Comparison of ENCODE assay signal across 1 cellular context in the genomic region with DNA sequence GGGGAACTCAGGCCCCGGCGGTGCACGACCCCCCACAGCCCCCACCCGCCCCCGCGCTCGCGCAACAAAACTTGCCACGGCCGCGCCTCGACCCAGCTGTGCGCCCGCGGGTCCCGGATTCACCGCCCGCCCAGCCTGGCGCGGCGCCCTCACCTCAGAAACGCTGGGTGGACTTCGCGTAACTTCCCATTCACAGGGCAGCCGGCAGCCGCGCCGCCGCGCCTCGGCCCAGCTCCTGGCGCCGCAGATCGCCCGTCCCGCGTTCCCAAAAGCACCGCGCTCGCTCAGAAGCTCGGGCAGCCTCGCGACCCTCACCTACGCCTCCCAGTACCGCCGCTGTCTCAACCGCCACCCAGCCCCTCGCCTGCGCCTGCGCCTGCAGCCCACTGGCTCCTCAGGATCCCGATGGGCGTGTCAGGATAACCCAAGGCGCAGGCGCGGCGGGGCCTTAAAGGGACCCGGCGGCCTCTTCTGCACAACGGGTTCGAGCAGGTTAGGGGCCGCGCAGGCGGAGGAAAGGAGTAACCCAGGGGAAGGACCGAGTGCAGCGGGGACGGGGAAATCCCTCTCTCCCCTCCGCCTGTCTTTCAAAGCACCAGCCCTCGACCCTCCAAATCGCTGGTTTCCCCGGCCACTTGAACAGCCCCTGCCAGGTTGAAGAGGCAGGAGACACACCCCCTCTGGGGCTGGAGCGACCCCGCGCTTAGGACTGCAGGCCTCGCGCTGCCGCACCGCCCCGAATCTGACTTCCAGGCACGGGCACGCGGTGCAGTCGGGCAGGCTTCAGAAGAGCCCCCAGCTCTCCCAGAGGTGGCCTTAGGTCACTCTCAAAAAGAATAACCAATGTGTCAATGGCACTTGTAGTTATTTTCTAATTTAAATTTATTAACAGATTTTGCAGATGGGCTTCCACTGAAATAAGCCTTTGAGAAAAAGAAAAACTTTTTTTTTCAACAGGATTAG.
TF ChIP-seq lines count a peak whose summit lies in the region.

Gene NBPF1 (minus strand): TSS at position 380 of the 963 bp plus-strand sequence.

TF ChIP-seq in K562, 482 proteins besides CTCF, POLR2A, EP300 and RAD21 (continued from another document and continues in another):
- TF ChIP-seq, protein P1, sequence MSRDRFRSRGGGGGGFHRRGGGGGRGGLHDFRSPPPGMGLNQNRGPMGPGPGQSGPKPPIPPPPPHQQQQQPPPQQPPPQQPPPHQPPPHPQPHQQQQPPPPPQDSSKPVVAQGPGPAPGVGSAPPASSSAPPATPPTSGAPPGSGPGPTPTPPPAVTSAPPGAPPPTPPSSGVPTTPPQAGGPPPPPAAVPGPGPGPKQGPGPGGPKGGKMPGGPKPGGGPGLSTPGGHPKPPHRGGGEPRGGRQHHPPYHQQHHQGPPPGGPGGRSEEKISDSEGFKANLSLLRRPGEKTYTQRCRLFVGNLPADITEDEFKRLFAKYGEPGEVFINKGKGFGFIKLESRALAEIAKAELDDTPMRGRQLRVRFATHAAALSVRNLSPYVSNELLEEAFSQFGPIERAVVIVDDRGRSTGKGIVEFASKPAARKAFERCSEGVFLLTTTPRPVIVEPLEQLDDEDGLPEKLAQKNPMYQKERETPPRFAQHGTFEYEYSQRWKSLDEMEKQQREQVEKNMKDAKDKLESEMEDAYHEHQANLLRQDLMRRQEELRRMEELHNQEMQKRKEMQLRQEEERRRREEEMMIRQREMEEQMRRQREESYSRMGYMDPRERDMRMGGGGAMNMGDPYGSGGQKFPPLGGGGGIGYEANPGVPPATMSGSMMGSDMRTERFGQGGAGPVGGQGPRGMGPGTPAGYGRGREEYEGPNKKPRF (IDR thresholded peaks at IDR 0.05; ENCODE audit: low read depth, low read length), result no peak
- TF ChIP-seq, protein P2, sequence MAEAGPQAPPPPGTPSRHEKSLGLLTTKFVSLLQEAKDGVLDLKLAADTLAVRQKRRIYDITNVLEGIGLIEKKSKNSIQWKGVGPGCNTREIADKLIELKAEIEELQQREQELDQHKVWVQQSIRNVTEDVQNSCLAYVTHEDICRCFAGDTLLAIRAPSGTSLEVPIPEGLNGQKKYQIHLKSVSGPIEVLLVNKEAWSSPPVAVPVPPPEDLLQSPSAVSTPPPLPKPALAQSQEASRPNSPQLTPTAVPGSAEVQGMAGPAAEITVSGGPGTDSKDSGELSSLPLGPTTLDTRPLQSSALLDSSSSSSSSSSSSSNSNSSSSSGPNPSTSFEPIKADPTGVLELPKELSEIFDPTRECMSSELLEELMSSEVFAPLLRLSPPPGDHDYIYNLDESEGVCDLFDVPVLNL (CRISPR knock-in tag; IDR thresholded peaks at IDR 0.05; ENCODE audit: low read depth), result no peak; the same call in none of the 2 replicates
- TF ChIP-seq, protein P3, sequence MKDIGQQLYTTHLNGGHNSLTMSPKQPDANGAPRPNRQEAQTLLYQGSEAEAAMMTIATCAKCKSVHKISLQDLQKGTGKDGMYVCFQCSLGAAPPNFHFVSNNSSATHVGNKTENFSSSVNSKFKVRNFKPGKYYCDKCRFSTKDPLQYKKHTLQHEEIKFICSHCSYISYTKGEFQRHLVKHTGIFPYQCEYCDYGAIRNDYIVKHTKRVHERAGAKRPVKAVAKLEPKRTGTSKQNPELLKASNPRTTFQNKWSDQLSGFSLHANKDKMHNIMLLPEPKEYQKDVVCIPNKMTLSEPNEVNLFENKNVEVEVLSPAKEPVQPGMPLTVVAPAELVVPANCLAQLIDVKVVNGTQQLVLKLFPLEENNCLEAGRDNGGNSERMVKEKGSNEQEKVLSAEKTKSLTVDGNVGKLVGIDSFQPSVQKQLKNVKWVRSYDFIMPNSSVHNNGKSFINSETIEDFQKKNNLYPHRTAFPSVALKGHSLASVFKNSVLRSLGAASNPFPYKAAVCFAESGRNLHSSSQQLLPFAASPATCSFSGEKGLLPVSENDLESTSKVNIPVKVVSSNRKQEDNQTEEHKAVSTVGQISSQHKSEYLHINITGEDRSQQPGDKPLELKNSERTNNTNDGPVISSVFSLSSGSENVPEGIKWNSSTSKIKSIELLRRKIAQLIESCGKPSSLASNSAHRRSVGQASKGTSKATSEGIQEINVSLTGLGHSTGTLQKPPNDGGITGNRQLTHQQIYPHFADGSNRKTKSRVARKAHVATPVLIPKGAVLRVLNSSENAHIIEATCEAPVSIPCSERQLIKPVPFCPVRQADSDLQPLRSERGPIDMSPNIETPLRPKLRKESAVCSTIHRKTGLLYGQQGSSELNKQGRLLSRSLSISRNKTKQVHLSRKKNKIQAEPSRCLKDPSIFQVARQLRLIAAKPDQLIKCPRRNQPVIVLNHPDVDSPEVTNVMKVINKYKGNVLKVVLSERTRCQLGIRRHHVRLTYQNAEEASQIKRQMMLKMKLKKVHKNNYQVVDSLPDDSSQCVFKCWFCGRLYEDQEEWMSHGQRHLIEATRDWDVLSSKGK (CRISPR knock-in tag; IDR thresholded peaks at IDR 0.05), result no peak
- TF ChIP-seq MEF2D (tag; conservative IDR thresholded peaks at IDR 0.05; ENCODE audit: low read depth) (no peak; the same call in 1 of the 2 replicates), ZNF184 (CRISPR knock-in tag; IDR thresholded peaks at IDR 0.05) (no peak), NR4A1 (CRISPR knock-in tag; IDR thresholded peaks at IDR 0.05) (peak; percentile 97), NR4A1 (tag; IDR thresholded peaks at IDR 0.05) (peak; percentile 91), YBX1 (IDR thresholded peaks at IDR 0.05) (no peak), CREB5 (CRISPR knock-in tag; IDR thresholded peaks at IDR 0.05) (no peak), TEAD1 (CRISPR knock-in tag; IDR thresholded peaks at IDR 0.05) (peak; percentile 85 to 93), ZNF324 (CRISPR knock-in tag; IDR thresholded peaks at IDR 0.05) (peak; percentile 46; the same call in 1 of the 2 replicates), SMARCC2 (IDR thresholded peaks at IDR 0.05; ENCODE audit: low read depth) (no peak), FOXA3 (CRISPR knock-in tag; conservative IDR thresholded peaks at IDR 0.05 in 1 of 2, IDR thresholded peaks at IDR 0.05 in 1 of 2) (no peak; a peak in 1 of 4 replicates), OTX1 (CRISPR knock-in tag; IDR thresholded peaks at IDR 0.05) (peak; percentile 96; the same call in 1 of the 2 replicates), HOXB6 (CRISPR knock-in tag; IDR thresholded peaks at IDR 0.05; ENCODE audit: borderline replicate concordance) (peak; percentile 84), ARID1B (IDR thresholded peaks at IDR 0.05) (no peak), CSDE1 (IDR thresholded peaks at IDR 0.05) (no peak), ZNF707 (CRISPR knock-in tag; conservative IDR thresholded peaks at IDR 0.05) (peak; percentile 51; the same call in 1 of the 2 replicates), LARP7 (IDR thresholded peaks at IDR 0.05) (no peak), ZNF3 (CRISPR knock-in tag; IDR thresholded peaks at IDR 0.05) (no peak), ZFPM2 (CRISPR knock-in tag; IDR thresholded peaks at IDR 0.05) (peak; percentile 96), ZBTB7A (IDR thresholded peaks at IDR 0.05; ENCODE audit: borderline replicate concordance, control insufficient read depth, low read depth, low read length) (no peak), ELF1 (tag; IDR thresholded peaks at IDR 0.05) (no peak), NCOA6 (IDR thresholded peaks at IDR 0.05) (no peak), FOXK2 (conservative IDR thresholded peaks at IDR 0.05 in 1 of 2, IDR thresholded peaks at IDR 0.05 in 1 of 2; ENCODE audit: low read depth in 2 of 2) (no peak), CBFA2T2 (conservative IDR thresholded peaks at IDR 0.05) (no peak), SETDB1 (IDR thresholded peaks at IDR 0.05; ENCODE audit: low read length) (peak; percentile 99), DACH1 (IDR thresholded peaks at IDR 0.05; ENCODE audit: partially characterized antibody) (no peak), MCM5 (IDR thresholded peaks at IDR 0.05; ENCODE audit: low read depth) (no peak), CBX1 (IDR thresholded peaks at IDR 0.05; ENCODE audit: low read depth) (no peak), PHB (CRISPR knock-in tag; IDR thresholded peaks at IDR 0.05) (peak; percentile 98), XRCC4 (IDR thresholded peaks at IDR 0.05; ENCODE audit: extremely low read depth, insufficient read depth, insufficient read length) (no peak), E4F1 (CRISPR knock-in tag; IDR thresholded peaks at IDR 0.05; ENCODE audit: borderline replicate concordance) (no peak), ARID2 (IDR thresholded peaks at IDR 0.05) (no peak), ZNF217 (CRISPR knock-in tag; IDR thresholded peaks at IDR 0.05) (no peak), STAT6 (CRISPR knock-in tag; IDR thresholded peaks at IDR 0.05) (peak; percentile 98), NFXL1 (CRISPR knock-in tag; IDR thresholded peaks at IDR 0.05) (0 out of 2 replicates have a peak, but pooled peaks have one; percentile 55), NELFE (IDR thresholded peaks at IDR 0.05; ENCODE audit: insufficient read depth, insufficient read length) (no peak), ZNF766 (CRISPR knock-in tag; conservative IDR thresholded peaks at IDR 0.05) (no peak)
- TF ChIP-seq, protein P4, sequence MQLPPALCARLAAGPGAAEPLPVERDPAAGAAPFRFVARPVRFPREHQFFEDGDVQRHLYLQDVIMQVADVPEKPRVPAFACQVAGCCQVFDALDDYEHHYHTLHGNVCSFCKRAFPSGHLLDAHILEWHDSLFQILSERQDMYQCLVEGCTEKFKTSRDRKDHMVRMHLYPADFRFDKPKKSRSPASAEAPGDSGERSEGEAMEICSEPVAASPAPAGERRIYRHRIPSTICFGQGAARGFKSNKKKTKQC (CRISPR knock-in tag; IDR thresholded peaks at IDR 0.05), result no peak
- TF ChIP-seq, protein P5, sequence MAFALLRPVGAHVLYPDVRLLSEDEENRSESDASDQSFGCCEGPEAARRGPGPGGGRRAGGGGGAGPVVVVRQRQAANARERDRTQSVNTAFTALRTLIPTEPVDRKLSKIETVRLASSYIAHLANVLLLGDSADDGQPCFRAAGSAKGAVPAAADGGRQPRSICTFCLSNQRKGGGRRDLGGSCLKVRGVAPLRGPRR (CRISPR knock-in tag; IDR thresholded peaks at IDR 0.05), result peak; percentile 59; the same call in 1 of the 2 replicates
- TF ChIP-seq, protein P6, sequence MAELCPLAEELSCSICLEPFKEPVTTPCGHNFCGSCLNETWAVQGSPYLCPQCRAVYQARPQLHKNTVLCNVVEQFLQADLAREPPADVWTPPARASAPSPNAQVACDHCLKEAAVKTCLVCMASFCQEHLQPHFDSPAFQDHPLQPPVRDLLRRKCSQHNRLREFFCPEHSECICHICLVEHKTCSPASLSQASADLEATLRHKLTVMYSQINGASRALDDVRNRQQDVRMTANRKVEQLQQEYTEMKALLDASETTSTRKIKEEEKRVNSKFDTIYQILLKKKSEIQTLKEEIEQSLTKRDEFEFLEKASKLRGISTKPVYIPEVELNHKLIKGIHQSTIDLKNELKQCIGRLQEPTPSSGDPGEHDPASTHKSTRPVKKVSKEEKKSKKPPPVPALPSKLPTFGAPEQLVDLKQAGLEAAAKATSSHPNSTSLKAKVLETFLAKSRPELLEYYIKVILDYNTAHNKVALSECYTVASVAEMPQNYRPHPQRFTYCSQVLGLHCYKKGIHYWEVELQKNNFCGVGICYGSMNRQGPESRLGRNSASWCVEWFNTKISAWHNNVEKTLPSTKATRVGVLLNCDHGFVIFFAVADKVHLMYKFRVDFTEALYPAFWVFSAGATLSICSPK (IDR thresholded peaks at IDR 0.05; ENCODE audit: borderline replicate concordance), result no peak
- TF ChIP-seq, protein P7, sequence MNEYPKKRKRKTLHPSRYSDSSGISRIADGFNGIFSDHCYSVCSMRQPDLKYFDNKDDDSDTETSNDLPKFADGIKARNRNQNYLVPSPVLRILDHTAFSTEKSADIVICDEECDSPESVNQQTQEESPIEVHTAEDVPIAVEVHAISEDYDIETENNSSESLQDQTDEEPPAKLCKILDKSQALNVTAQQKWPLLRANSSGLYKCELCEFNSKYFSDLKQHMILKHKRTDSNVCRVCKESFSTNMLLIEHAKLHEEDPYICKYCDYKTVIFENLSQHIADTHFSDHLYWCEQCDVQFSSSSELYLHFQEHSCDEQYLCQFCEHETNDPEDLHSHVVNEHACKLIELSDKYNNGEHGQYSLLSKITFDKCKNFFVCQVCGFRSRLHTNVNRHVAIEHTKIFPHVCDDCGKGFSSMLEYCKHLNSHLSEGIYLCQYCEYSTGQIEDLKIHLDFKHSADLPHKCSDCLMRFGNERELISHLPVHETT (CRISPR knock-in tag; conservative IDR thresholded peaks at IDR 0.05 in 1 of 2, IDR thresholded peaks at IDR 0.05 in 1 of 2), result no peak
